In genomic region chr6:132534546-132534945, GRCh38 we compare ENCODE assay signal across 4 cellular contexts. TPM values are rescaled to one million over a fixed set of nuclear protein-coding genes. Genes with fewer than 3 reads are reported as not detected.
"Had no signal": no experiment of that assay in that cellular context is flagged by ENCODE, and none has a peak within 500 bp of the region (broad histone marks: within the 10 kb centered on the region; RNA-seq: fewer than 3 reads in every experiment).

No MANE protein-coding gene starts in this region.

RNA-seq across cellular contexts. Expression of gene TAAR9, which starts 3.5 kb away (rescaled TPM):
- total RNA-seq: LHCN-M2, M059J, MCF 10A, NCI-H460 had no signal

RNA-seq across cellular contexts. Expression of gene TAAR8, which starts 17.9 kb away (rescaled TPM):
- total RNA-seq: LHCN-M2, M059J, MCF 10A, NCI-H460 had no signal

RNA-seq across cellular contexts. Expression of gene TAAR6, which starts 35.6 kb away (rescaled TPM):
- total RNA-seq: LHCN-M2, M059J, MCF 10A, NCI-H460 had no signal

RNA-seq across cellular contexts. Expression of gene TAAR5, which starts 55.0 kb away (rescaled TPM):
- total RNA-seq: LHCN-M2, M059J, MCF 10A, NCI-H460 had no signal
